ENCODE assay signal across 10 cellular contexts in the genomic region with DNA sequence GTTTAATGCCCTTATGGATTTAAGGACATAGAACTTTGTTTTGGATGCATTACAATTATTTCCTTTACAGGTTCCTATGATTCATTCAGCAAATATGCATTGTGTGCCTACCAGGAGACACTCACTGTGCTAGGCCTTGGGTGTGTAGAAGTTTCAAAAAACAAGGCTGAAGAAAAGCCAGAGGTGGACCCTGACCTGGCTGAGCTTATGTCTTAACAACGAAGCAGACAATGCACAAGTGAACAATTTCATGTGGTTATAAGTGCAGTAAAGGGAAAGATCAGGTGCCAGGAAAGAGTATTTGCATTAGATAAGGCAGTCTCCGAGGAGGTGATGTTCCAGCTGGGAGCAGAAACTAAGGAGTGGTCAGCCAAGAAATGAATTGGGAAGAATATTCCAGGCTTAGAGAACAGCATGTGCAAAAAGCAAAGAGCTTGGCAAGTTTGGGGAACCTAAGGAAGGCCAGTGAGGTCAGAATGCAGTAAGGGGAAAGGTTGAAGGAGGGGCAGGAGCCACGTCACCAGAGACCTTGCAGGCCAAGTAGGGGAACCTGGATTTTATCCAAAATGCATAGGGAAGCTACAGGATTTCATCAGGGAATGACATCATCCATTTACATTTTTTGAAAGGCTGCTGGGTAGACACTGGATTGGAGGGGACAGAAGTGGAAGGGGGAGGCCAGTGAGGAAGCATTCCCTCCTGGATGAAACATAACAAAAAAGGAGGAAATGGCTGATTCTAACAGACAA.
DNase-seq lines count a peak whose midpoint lies in the region; ATAC-seq and TF ChIP-seq lines count a peak whose summit lies in the region.
"Had no signal": no experiment of that assay in that cellular context is flagged by ENCODE, and none has a peak within 500 bp of the region (broad histone marks: within the 10 kb centered on the region; RNA-seq: fewer than 3 reads in every experiment).

No MANE protein-coding gene starts in this region.

- H3K27me3 Mint-ChIP-seq in activated CD4-positive, alpha-beta T cell treated with anti-CD3 and anti-CD28 coated beads for 36 hours, result no peaks in the 10 kb centered on the region

- no peak for TF ChIP-seq CTCF in uterus (IDR thresholded peaks at IDR 0.05)

- peaks cover 28 to 35% of the 10 kb centered on the region in 2 donors for H3K4me1 ChIP-seq in muscle layer of duodenum (ENCODE audit: control insufficient read depth in 1 of 2, insufficient read depth in 2 of 2, low read length in 2 of 2)
- H3K4me1 ChIP-seq in uterus, result no peaks in the 10 kb centered on the region

- no peaks in the 10 kb centered on the region for H3K36me3 ChIP-seq in muscle layer of duodenum (ENCODE audit: control insufficient read depth in 1 of 2, insufficient read depth in 2 of 2, low read length in 2 of 2)
- H3K36me3 ChIP-seq in uterus, result no peaks in the 10 kb centered on the region

- no peaks in the 10 kb centered on the region for H3K9me3 Mint-ChIP-seq in activated CD4-positive, alpha-beta T cell treated with anti-CD3 and anti-CD28 coated beads for 36 hours (ENCODE audit: low read depth)

- POLR2A ChIA-PET in activated CD4-positive, alpha-beta T cell treated with anti-CD3 and anti-CD28 coated beads for 36 hours (lab: Charles Lee), result no interaction called here

- intact Hi-C loops in activated CD4-positive, alpha-beta T cell treated with anti-CD3 and anti-CD28 coated beads for 36 hours (cut with DNase I, micrococcal nuclease), result no loop called here
- intact Hi-C loops in uterus (cut with DNase I; ENCODE audit: low total_unique reads), result no loop called here

- peak; percentile 41 for DNase-seq in DMS153 treated with DMSO at 0.1 percent for 48 hours (lab: John Stamatoyannopoulos, UW; ENCODE audit: unreplicated experiment)
- DNase-seq in RPMI7951 (ENCODE audit: low read depth), result peak; percentile 39
- peak; percentile 51 for DNase-seq in fibroblast of peridontal ligament (ENCODE audit: extremely low read depth)
- DNase-seq in stimulated activated CD4-positive, alpha-beta T cell treated with anti-CD3 and anti-CD28 coated beads, Interleukin-4, amount 100 ng/mL, for 4 hours, result no peak
- DNase-seq in NCI-H187 treated with DMSO at 0.1 percent for 48 hours (lab: John Stamatoyannopoulos, UW), result no peak
- DNase-seq in activated CD4-positive, alpha-beta T cell treated with anti-CD3 and anti-CD28 coated beads for 36 hours, result no peak
- DNase-seq in uterus, result no peak
- DNase-seq: activated T-cell treated with anti-CD3 and anti-CD28 coated beads, Interleukin-2, amount 50 U/mL, for 48 hours; DMS79 had no signal

- no peak overlapping the region for H3K27ac Mint-ChIP-seq in activated CD4-positive, alpha-beta T cell treated with anti-CD3 and anti-CD28 coated beads for 36 hours

- H3K27me3 ChIP-seq in muscle layer of duodenum (ENCODE audit: low read depth, low read length) (no peaks in the 10 kb centered on the region), uterus (no peaks in the 10 kb centered on the region)

- CTCF ChIA-PET in activated CD4-positive, alpha-beta T cell treated with anti-CD3 and anti-CD28 coated beads for 36 hours (lab: Charles Lee), result interaction anchor here (0.6 kb wide), 2 partner anchors 21 to 215 kb away, joined by 3 read pairs; no protein-coding TSS in a partner anchor

- H3K4me1 Mint-ChIP-seq in activated CD4-positive, alpha-beta T cell treated with anti-CD3 and anti-CD28 coated beads for 36 hours, result no peaks in the 10 kb centered on the region

- no peaks in the 10 kb centered on the region for H3K36me3 Mint-ChIP-seq in activated CD4-positive, alpha-beta T cell treated with anti-CD3 and anti-CD28 coated beads for 36 hours (ENCODE audit: low read depth)

- H3K4me3 ChIP-seq in muscle layer of duodenum (ENCODE audit: low read depth in 1 of 2, low read length in 2 of 2), result no peak overlapping the region
- no peak overlapping the region for H3K4me3 ChIP-seq in uterus

- no peaks in the 10 kb centered on the region for H3K9me3 ChIP-seq in muscle layer of duodenum (ENCODE audit: control insufficient read depth in 1 of 2, low read length in 2 of 2)
- H3K9me3 ChIP-seq in uterus, result no peaks in the 10 kb centered on the region

- H3K27ac ChIP-seq in muscle layer of duodenum (ENCODE audit: low read length) (peak overlapping the region; percentile 94), uterus (peak overlapping the region in 1 of 2 donors; percentile 0)

- no peak for TF ChIP-seq POLR2A in uterus (IDR thresholded peaks at IDR 0.05)

- no peak for ATAC-seq in activated CD4-positive, alpha-beta T cell treated with anti-CD3 and anti-CD28 coated beads for 36 hours

- H3K4me3 Mint-ChIP-seq in activated CD4-positive, alpha-beta T cell treated with anti-CD3 and anti-CD28 coated beads for 36 hours, result no peak overlapping the region

Comparison
In these comparisons a context has a peak if more than half of its experiments do, and no peak if none do; other contexts are left out.
1. DNase-seq: peak in DMS153 treated with DMSO at 0.1 percent for 48 hours (single experiment), RPMI7951 (single experiment) and fibroblast of peridontal ligament (single experiment); none in stimulated activated CD4-positive, alpha-beta T cell treated with anti-CD3 and anti-CD28 coated beads, Interleukin-4, amount 100 ng/mL, for 4 hours (0 of 2), NCI-H187 treated with DMSO at 0.1 percent for 48 hours (single experiment), activated CD4-positive, alpha-beta T cell treated with anti-CD3 and anti-CD28 coated beads for 36 hours (single experiment) and uterus (0 of 2).